In genomic region chr5:150499437-150499956, GRCh38 we compare ENCODE assay signal across 14 cellular contexts. TPM values are rescaled to one million over a fixed set of nuclear protein-coding genes. Genes with fewer than 3 reads are reported as not detected.
DNase-seq lines count a peak whose midpoint lies in the region; ATAC-seq and TF ChIP-seq lines count a peak whose summit lies in the region.
"Had no signal": no experiment of that assay in that cellular context is flagged by ENCODE, and none has a peak within 500 bp of the region (broad histone marks: within the 10 kb centered on the region; RNA-seq: fewer than 3 reads in every experiment).

No MANE protein-coding gene starts in this region.

- H3K27me3 Mint-ChIP-seq in HFFc6 (ENCODE audit: insufficient read depth) (peaks cover 7% of the 10 kb centered on the region), neural crest cell (ENCODE audit: low read depth) (no peaks in the 10 kb centered on the region)
- H3K27me3 Mint-ChIP-seq: stimulated activated naive CD8-positive, alpha-beta T cell treated with anti-CD3 and anti-CD28 coated beads, Interleukin-15, Interleukin-2, amounts not matched to agents 100 ng/mL and 50 ng/mL, for 24 hours had no signal

- TF ChIP-seq CTCF in HFFc6 (IDR thresholded peaks at IDR 0.05) (no peak), body of pancreas (IDR thresholded peaks at IDR 0.05) (no peak), neural crest cell (conservative IDR thresholded peaks at IDR 0.05) (no peak), GM20000 (IDR thresholded peaks at IDR 0.05; ENCODE audit: extremely low read depth, missing control alignments) (no peak)

- H3K4me1 ChIP-seq in BLaER1 treated with 17β-estradiol and CSF1 and Interleukin-3, amounts not matched to agents 10 nM and 100 nM = peaks cover 45 to 65% (median 52%) of the 10 kb centered on the region in 10 experiments
- peaks cover 82% of the 10 kb centered on the region for H3K4me1 ChIP-seq in body of pancreas

- H3K27me3 ChIP-seq in BLaER1 treated with 17β-estradiol and CSF1 and Interleukin-3, amounts not matched to agents 10 nM and 100 nM = no peaks in the 10 kb centered on the region
- H3K27me3 ChIP-seq in body of pancreas = no peaks in the 10 kb centered on the region

- H3K9me3 ChIP-seq in BLaER1 treated with 17β-estradiol and CSF1 and Interleukin-3, amounts not matched to agents 10 nM and 100 nM (replicated peaks in 1 of 11) = no peaks in the 10 kb centered on the region
- H3K9me3 ChIP-seq in body of pancreas = no peaks in the 10 kb centered on the region

- DNase-seq in HFFc6 = no peak
- DNase-seq in body of pancreas = no peak
- no peak for DNase-seq in neural crest cell (ENCODE audit: low read depth, low spot score)
- DNase-seq in mesenteric fat pad (ENCODE audit: low spot score) = no peak
- DNase-seq in nucleus accumbens (lab: John Stamatoyannopoulos, UW) = no peak
- DNase-seq in GM20000 (ENCODE audit: low spot score) = no peak
- no peak for DNase-seq in inferior parietal cortex (ENCODE audit: extremely low spot score)
- DNase-seq: CD4-positive, CD25-positive, alpha-beta regulatory T cell; NCI-H2081 treated with DMSO at 0.1 percent for 48 hours; SIG-M5 had no signal

- H3K36me3 Mint-ChIP-seq in HFFc6 (ENCODE audit: low read depth) (peaks cover 26% of the 10 kb centered on the region), neural crest cell (ENCODE audit: low read depth) (no peaks in the 10 kb centered on the region)
- H3K36me3 Mint-ChIP-seq: activated naive CD4-positive, alpha-beta T cell treated with anti-CD3 and anti-CD28 coated beads, Interleukin-2, amount 50 U/mL, for 72 hours; CD4-positive, CD25-positive, alpha-beta regulatory T cell had no signal

- H3K4me2 ChIP-seq in BLaER1 treated with 17β-estradiol and CSF1 and Interleukin-3, amounts not matched to agents 10 nM and 100 nM = peak overlapping the region in 10 of 11 experiments; percentile 5 to 82 (median 65); a peak in 19 of 22 replicates

- ATAC-seq in body of pancreas = no peak
- ATAC-seq: activated naive CD4-positive, alpha-beta T cell treated with anti-CD3 and anti-CD28 coated beads, Interleukin-2, amount 50 U/mL, for 72 hours; HCT116 had no signal

- TF ChIP-seq POLR2A in body of pancreas (IDR thresholded peaks at IDR 0.05) = no peak

- H3K27ac ChIP-seq in BLaER1 treated with 17β-estradiol and CSF1 and Interleukin-3, amounts not matched to agents 10 nM and 100 nM = 0 out of 22 replicates have a peak overlapping the region, but pooled peaks of 1 of the 11 experiments have one; percentile 69
- H3K27ac ChIP-seq in body of pancreas = peak overlapping the region in 3 of 4 donors; percentile 40 to 47 (median 43)

- no peaks in the 10 kb centered on the region for H3K9me3 Mint-ChIP-seq in HFFc6
- no peaks in the 10 kb centered on the region for H3K9me3 Mint-ChIP-seq in neural crest cell
- H3K9me3 Mint-ChIP-seq: activated naive CD4-positive, alpha-beta T cell treated with anti-CD3 and anti-CD28 coated beads, Interleukin-2, amount 50 U/mL, for 72 hours; stimulated activated naive CD8-positive, alpha-beta T cell treated with anti-CD3 and anti-CD28 coated beads, Interleukin-15, Interleukin-2, amounts not matched to agents 100 ng/mL and 50 ng/mL, for 24 hours had no signal

- intact Hi-C loops in body of pancreas (cut with DNase I) = no loop called here

- H3K4me1 Mint-ChIP-seq in HFFc6 (ENCODE audit: low read depth) (peaks cover 84% of the 10 kb centered on the region), neural crest cell (peaks cover 69% of the 10 kb centered on the region)
- H3K4me1 Mint-ChIP-seq: CD4-positive, CD25-positive, alpha-beta regulatory T cell had no signal

- peak overlapping the region; percentile 30 for H3K27ac Mint-ChIP-seq in HFFc6
- H3K27ac Mint-ChIP-seq in neural crest cell (ENCODE audit: unreplicated experiment) = peak overlapping the region; percentile 71
- H3K27ac Mint-ChIP-seq: activated naive CD4-positive, alpha-beta T cell treated with anti-CD3 and anti-CD28 coated beads, Interleukin-2, amount 50 U/mL, for 72 hours; CD4-positive, CD25-positive, alpha-beta regulatory T cell; stimulated activated naive CD8-positive, alpha-beta T cell treated with anti-CD3 and anti-CD28 coated beads, Interleukin-15, Interleukin-2, amounts not matched to agents 100 ng/mL and 50 ng/mL, for 24 hours had no signal

- H4K20me1 ChIP-seq in BLaER1 treated with 17β-estradiol and CSF1 and Interleukin-3, amounts not matched to agents 10 nM and 100 nM = peaks cover 83 to 92% (median 88%) of the 10 kb centered on the region in 11 experiments

- H3K4me3 ChIP-seq in BLaER1 treated with 17β-estradiol and CSF1 and Interleukin-3, amounts not matched to agents 10 nM and 100 nM = no peak overlapping the region
- no peak overlapping the region for H3K4me3 ChIP-seq in body of pancreas

- peaks cover 0 to 28% (median 11%) of the 10 kb centered on the region in 11 experiments; a peak in 9 of 22 replicates for H3K36me3 ChIP-seq in BLaER1 treated with 17β-estradiol and CSF1 and Interleukin-3, amounts not matched to agents 10 nM and 100 nM
- no peaks in the 10 kb centered on the region for H3K36me3 ChIP-seq in body of pancreas (replicated peaks in 1 of 2; ENCODE audit: insufficient read depth in 1 of 2, low read depth in 2 of 2)

- H3K9ac ChIP-seq in BLaER1 treated with 17β-estradiol and CSF1 and Interleukin-3, amounts not matched to agents 10 nM and 100 nM = 0 out of 22 replicates have a peak overlapping the region, but pooled peaks of 2 of the 11 experiments have one; percentile 14

- 43 to 52% methylated on average over 3 to 7 of the region's 7 CpGs for WGBS in body of pancreas, 2 donors

- no peak overlapping the region for H3K4me3 Mint-ChIP-seq in HFFc6
- H3K4me3 Mint-ChIP-seq in neural crest cell = no peak overlapping the region
- H3K4me3 Mint-ChIP-seq: stimulated activated naive CD8-positive, alpha-beta T cell treated with anti-CD3 and anti-CD28 coated beads, Interleukin-15, Interleukin-2, amounts not matched to agents 100 ng/mL and 50 ng/mL, for 24 hours had no signal

RNA-seq across cellular contexts. Expression of gene NDST1, which starts 8.4 kb away (rescaled TPM):
- 100 to 1,000 TPM; 126 to 199 (median 147) TPM for total RNA-seq in HFFc6 (2021; fragmentation: NEBNext Ultra II Directional; extraction: Animal tissue kit (Norgen Biotek cat#: 25700))
- total RNA-seq in body of pancreas (10 to 100 TPM; 37.6 to 56.0 TPM), neural crest cell (108 and 112 TPM in 2 replicates), mesenteric fat pad (110 TPM)

RNA-seq across cellular contexts. Expression of gene RPS14, which starts 50.0 kb away (rescaled TPM):
- total RNA-seq in HFFc6 (2021; fragmentation: NEBNext Ultra II Directional; extraction: Animal tissue kit (Norgen Biotek cat#: 25700)) = 1,000 to 10,000 TPM; 1,658 to 2,163 (median 1,911) TPM
- total RNA-seq in body of pancreas (1,000 to 10,000 TPM; 1,348 to 2,916 TPM), neural crest cell (2,170 and 2,213 TPM in 2 replicates), mesenteric fat pad (1,447 TPM)
